ENCODE assay signal across 14 cellular contexts in genomic region chr3:50584391-50584790, GRCh38. TPM values are rescaled to one million over a fixed set of nuclear protein-coding genes. Genes with fewer than 3 reads are reported as not detected.
A peak's percentile ranks its signal among the peaks of the same experiment; 100 is the strongest.
DNase-seq lines count a peak whose midpoint lies in the region; ATAC-seq and TF ChIP-seq lines count a peak whose summit lies in the region.
"Had no signal": no experiment of that assay in that cellular context is flagged by ENCODE, and none has a peak within 500 bp of the region (broad histone marks: within the 10 kb centered on the region; RNA-seq: fewer than 3 reads in every experiment).

No MANE protein-coding gene starts in this region.

- peaks cover 47% of the 10 kb centered on the region for H3K4me1 ChIP-seq in CD4-positive, CD25-positive, alpha-beta regulatory T cell (ENCODE audit: control insufficient read depth, insufficient read depth, low read length, poor library complexity, severe bottlenecking)
- no peaks in the 10 kb centered on the region for H3K4me1 ChIP-seq in IMR-90 (ENCODE audit: control insufficient read depth, insufficient read depth, low read length)
- H3K4me1 ChIP-seq in naive thymus-derived CD4-positive, alpha-beta T cell (ENCODE audit: control insufficient read depth in 2 of 2, insufficient read depth in 2 of 2, low read length in 2 of 2): peaks cover 33 to 44% of the 10 kb centered on the region in 2 donors

- H3K36me3 Mint-ChIP-seq in CD4-positive, CD25-positive, alpha-beta regulatory T cell: peaks cover 17% of the 10 kb centered on the region
- H3K36me3 Mint-ChIP-seq in naive thymus-derived CD4-positive, alpha-beta T cell: peaks cover 3 to 35% (median 7%) of the 10 kb centered on the region in 5 donors

- peak overlapping the region in 1 of 4 donors; percentile 43 for H3K4me3 Mint-ChIP-seq in CD4-positive, CD25-positive, alpha-beta regulatory T cell
- no peak overlapping the region for H3K4me3 Mint-ChIP-seq in naive thymus-derived CD4-positive, alpha-beta T cell

- H3K4ac ChIP-seq in IMR-90 (ENCODE audit: low read depth, low read length): no peak overlapping the region

- no peak overlapping the region for H2AK9ac ChIP-seq in IMR-90 (replicated peaks; ENCODE audit: low read depth, low read length, poor library complexity)

- no peak overlapping the region for H3K9ac ChIP-seq in IMR-90 (ENCODE audit: low read depth, low read length)
- H3K9ac ChIP-seq: parathyroid adenoma had no signal

- peak overlapping the region in 2 of 3 donors; percentile 15 to 28 for H3K27ac Mint-ChIP-seq in CD4-positive, CD25-positive, alpha-beta regulatory T cell
- H3K27ac Mint-ChIP-seq in naive thymus-derived CD4-positive, alpha-beta T cell: peak overlapping the region in 8 of 9 donors; percentile 11 to 71 (median 36)

- no peak for TF ChIP-seq RAD21 in IMR-90 (IDR thresholded peaks at IDR 0.05; ENCODE audit: low read length)

- no peaks in the 10 kb centered on the region for H3K36me3 ChIP-seq in CD4-positive, CD25-positive, alpha-beta regulatory T cell (ENCODE audit: control insufficient read depth, insufficient read depth, low read length)
- peaks cover 26% of the 10 kb centered on the region; the same call in 1 of the 2 replicates for H3K36me3 ChIP-seq in IMR-90 (ENCODE audit: control insufficient read depth, insufficient read depth, low read length)
- peaks cover 0 to 46% (median 0%) of the 10 kb centered on the region in 3 experiments for H3K36me3 ChIP-seq in naive thymus-derived CD4-positive, alpha-beta T cell (ENCODE audit: control insufficient read depth in 2 of 3, insufficient read depth in 3 of 3, low read length in 3 of 3)
- H3K36me3 ChIP-seq: MG63 had no signal

- H3K9me3 ChIP-seq in CD4-positive, CD25-positive, alpha-beta regulatory T cell (ENCODE audit: control insufficient read depth in 2 of 2, low read length in 2 of 2): no peaks in the 10 kb centered on the region
- H3K9me3 ChIP-seq in IMR-90 (ENCODE audit: control insufficient read depth, insufficient read depth, low read length): no peaks in the 10 kb centered on the region
- no peaks in the 10 kb centered on the region for H3K9me3 ChIP-seq in naive thymus-derived CD4-positive, alpha-beta T cell (ENCODE audit: control insufficient read depth in 2 of 3, low read length in 3 of 3)
- H3K9me3 ChIP-seq: MG63 had no signal

- no peak overlapping the region for H3K4me3 ChIP-seq in CD4-positive, CD25-positive, alpha-beta regulatory T cell (ENCODE audit: low read depth, low read length)
- H3K4me3 ChIP-seq in IMR-90 (ENCODE audit: insufficient read depth, low read depth, low read length): no peak overlapping the region
- no peak overlapping the region for H3K4me3 ChIP-seq in choroid plexus epithelial cell (ENCODE audit: low read depth, low read length)
- no peak overlapping the region for H3K4me3 ChIP-seq in naive thymus-derived CD4-positive, alpha-beta T cell (ENCODE audit: low read length)
- H3K4me3 ChIP-seq: MG63 had no signal

- no peak overlapping the region for H4K91ac ChIP-seq in IMR-90 (ENCODE audit: insufficient read depth, low read depth, low read length)

- no peak for TF ChIP-seq POLR2A in IMR-90 (IDR thresholded peaks at IDR 0.05; ENCODE audit: low read depth, low read length)

- POLR2A ChIA-PET in IMR-90 (lab: Charles Lee; ENCODE audit: unreplicated experiment): no interaction called here
- POLR2A ChIA-PET in naive thymus-derived CD4-positive, alpha-beta T cell (lab: Charles Lee): interaction anchor here (6.7 to 21.2 kb wide), 2 partner anchors 15 to 24 kb away, joined by 47 to 730 read pairs; partner anchors contain the start of genes C3orf18, CISH, HEMK1 and MAPKAPK3

- H3K79me1 ChIP-seq in IMR-90 (ENCODE audit: low read depth in 1 of 2, low read length in 2 of 2): no peaks in the 10 kb centered on the region

- no peaks in the 10 kb centered on the region for H4K20me1 ChIP-seq in IMR-90 (ENCODE audit: insufficient read depth, low read length)

- no peak overlapping the region for H4K8ac ChIP-seq in IMR-90 (ENCODE audit: low read depth in 2 of 2, low read length in 2 of 2)

- no peaks in the 10 kb centered on the region for H3K9me1 ChIP-seq in IMR-90 (ENCODE audit: insufficient read depth, low read length)

- no peak for DNase-seq in CD4-positive, CD25-positive, alpha-beta regulatory T cell
- no peak for DNase-seq in IMR-90
- peak; percentile 69 for DNase-seq in choroid plexus epithelial cell (ENCODE audit: low read depth)
- DNase-seq in naive thymus-derived CD4-positive, alpha-beta T cell: no peak
- DNase-seq in activated CD4-positive, CD25-positive, alpha-beta regulatory T cell treated with anti-CD3 and anti-CD28 coated beads, Interleukin-2, amount 50 U/mL, for 72 hours: no peak
- DNase-seq: cortex of kidney; MG63; OCI-M1; stimulated activated CD4-positive, alpha-beta T cell treated with anti-CD3 and anti-CD28 coated beads, Interleukin-2, amount 100 ng/mL, for 24 hours; stimulated activated naive CD4-positive, alpha-beta T cell treated with Interleukin-2 at 50 U/mL for 16 hours had no signal

- in situ Hi-C loops in IMR-90 (cut with MboI; ENCODE audit: low sequenced_read_pairs): no loop called here

- no TSS peak for BruUV-seq in IMR-90 (replicated peaks; lab: Mats Ljungman, UMichigan)

- no peaks in the 10 kb centered on the region for H3K27me3 ChIP-seq in CD4-positive, CD25-positive, alpha-beta regulatory T cell (ENCODE audit: control insufficient read depth, insufficient read depth, low read length)
- no peaks in the 10 kb centered on the region for H3K27me3 ChIP-seq in IMR-90 (ENCODE audit: control insufficient read depth, insufficient read depth, low read length)
- H3K27me3 ChIP-seq in naive thymus-derived CD4-positive, alpha-beta T cell (ENCODE audit: control insufficient read depth in 2 of 2, insufficient read depth in 2 of 2, low read length in 2 of 2): no peaks in the 10 kb centered on the region
- H3K27me3 ChIP-seq: MG63 had no signal

- no peak overlapping the region for H2BK120ac ChIP-seq in IMR-90 (ENCODE audit: low read depth, low read length)

- no peak overlapping the region for H3K4me2 ChIP-seq in IMR-90 (ENCODE audit: low read depth, low read length)

- peaks cover 7 to 56% (median 26%) of the 10 kb centered on the region in 4 donors for H3K4me1 Mint-ChIP-seq in CD4-positive, CD25-positive, alpha-beta regulatory T cell
- H3K4me1 Mint-ChIP-seq in naive thymus-derived CD4-positive, alpha-beta T cell: peaks cover 29 to 80% (median 51%) of the 10 kb centered on the region in 7 donors

- intact Hi-C loops in IMR-90 (cut with micrococcal nuclease): no loop called here
- intact Hi-C loops in naive thymus-derived CD4-positive, alpha-beta T cell (cut with micrococcal nuclease): no loop called here

- WGBS in IMR-90 (ENCODE audit: extremely low coverage in 2 of 2, insufficient read length in 1 of 2), 2 experiments: 100% methylated on average over 1 of the region's 2 CpGs; no CpG with 5 or more reads in 1 of the 2 experiments

- no peaks in the 10 kb centered on the region for H3K9me3 Mint-ChIP-seq in CD4-positive, CD25-positive, alpha-beta regulatory T cell
- H3K9me3 Mint-ChIP-seq in naive thymus-derived CD4-positive, alpha-beta T cell: no peaks in the 10 kb centered on the region

- no peak for ATAC-seq in CD4-positive, CD25-positive, alpha-beta regulatory T cell (ENCODE audit: low read depth in 2 of 2)
- ATAC-seq in IMR-90 (ENCODE audit: low read depth): no peak
- ATAC-seq in naive thymus-derived CD4-positive, alpha-beta T cell: no peak
- no peak for ATAC-seq in GM21526 (IDR thresholded peaks at IDR 0.05; ENCODE audit: low FRiP score, unreplicated experiment)
- no peak for ATAC-seq in activated CD4-positive, CD25-positive, alpha-beta regulatory T cell treated with anti-CD3 and anti-CD28 coated beads, Interleukin-2, amount 50 U/mL, for 24 hours
- no peak for ATAC-seq in HG03378 (IDR thresholded peaks at IDR 0.05; ENCODE audit: unreplicated experiment)

- H2AFZ ChIP-seq in IMR-90 (replicated peaks; ENCODE audit: low read length, poor library complexity): no peak overlapping the region
- H2AFZ ChIP-seq: parathyroid adenoma had no signal

- H2BK5ac ChIP-seq in IMR-90 (ENCODE audit: low read depth, low read length, poor library complexity, severe bottlenecking): no peak overlapping the region

- dilution Hi-C loops in IMR-90 (cut with HindIII; ENCODE audit: low sequenced_read_pairs, unreplicated experiment): no loop called here

- H3K18ac ChIP-seq in IMR-90 (ENCODE audit: low read depth, low read length): no peak overlapping the region

- no peak overlapping the region for H3K27ac ChIP-seq in CD4-positive, CD25-positive, alpha-beta regulatory T cell (ENCODE audit: insufficient read depth, low read length, poor library complexity, severe bottlenecking)
- H3K27ac ChIP-seq in IMR-90 (ENCODE audit: insufficient read depth, low read length): no peak overlapping the region
- no peak overlapping the region for H3K27ac ChIP-seq in naive thymus-derived CD4-positive, alpha-beta T cell (ENCODE audit: low read depth, low read length)
- H3K27ac ChIP-seq: parathyroid adenoma had no signal

- no peak overlapping the region for H2BK15ac ChIP-seq in IMR-90 (ENCODE audit: low read depth, low read length)

- H3K14ac ChIP-seq in IMR-90 (replicated peaks; ENCODE audit: low read depth, low read length): no peak overlapping the region

- CTCF ChIA-PET in IMR-90 (lab: Yijun Ruan, JAX): no interaction called here
- CTCF ChIA-PET in naive thymus-derived CD4-positive, alpha-beta T cell (lab: Charles Lee): interaction anchor here (20.2 kb wide), 1 partner anchor 26 kb away, joined by 578 read pairs; the partner anchor contains the start of genes CISH and MAPKAPK3

- no peak overlapping the region for H3K23ac ChIP-seq in IMR-90 (ENCODE audit: low read depth, low read length)

- H2AK5ac ChIP-seq in IMR-90 (ENCODE audit: low read depth, low read length): no peak overlapping the region

- H2BK20ac ChIP-seq in IMR-90 (ENCODE audit: low read depth, low read length): no peak overlapping the region

- H3K56ac ChIP-seq in IMR-90 (ENCODE audit: extremely low read depth, insufficient read depth, low read length): no peak overlapping the region

- TF ChIP-seq CTCF in IMR-90 (conservative IDR thresholded peaks at IDR 0.05; ENCODE audit: low read depth, low read length) (no peak), choroid plexus epithelial cell (conservative IDR thresholded peaks at IDR 0.05; ENCODE audit: low read depth, low read length) (no peak)

- no peaks in the 10 kb centered on the region for H3K27me3 Mint-ChIP-seq in CD4-positive, CD25-positive, alpha-beta regulatory T cell
- no peaks in the 10 kb centered on the region for H3K27me3 Mint-ChIP-seq in naive thymus-derived CD4-positive, alpha-beta T cell

- H4K5ac ChIP-seq in IMR-90 (ENCODE audit: low read depth, low read length): no peak overlapping the region

RNA-seq across cellular contexts. Expression of gene HEMK1, which starts 15.1 kb away (rescaled TPM):
- total RNA-seq in CD4-positive, CD25-positive, alpha-beta regulatory T cell: 21.1 TPM
- 10 to 100 TPM; 18.5 to 24.9 (median 23.1) TPM for polyA plus RNA-seq in CD4-positive, CD25-positive, alpha-beta regulatory T cell
- total RNA-seq in IMR-90 (2012; rRNA removed): 12.5 and 17.2 TPM in 2 replicates
- polyA plus RNA-seq in IMR-90 (2012; rRNA removed): 20.6 and 20.8 TPM in 2 replicates
- polyA plus RNA-seq in IMR-90 (2012; cell fraction: cytosol; rRNA removed): 15.0 and 16.7 TPM in 2 replicates
- polyA plus RNA-seq in IMR-90 (2012; cell fraction: nucleus; rRNA removed; ENCODE audit: low replicate concordance): 99.7 and 105 TPM in 2 replicates
- total RNA-seq in naive thymus-derived CD4-positive, alpha-beta T cell: 10 to 100 TPM; 32.1 to 71.1 (median 66.1) TPM
- 10 to 100 TPM; 35.2 to 35.3 TPM for polyA plus RNA-seq in naive thymus-derived CD4-positive, alpha-beta T cell

RNA-seq across cellular contexts. Expression of gene C3orf18, which starts 16.8 kb away (rescaled TPM):
- 8.7 TPM for total RNA-seq in CD4-positive, CD25-positive, alpha-beta regulatory T cell
- 10 to 100 TPM in 2 of 4 donors, 1 to 10 TPM in 2; 7.4 to 11.9 (median 10.6) TPM for polyA plus RNA-seq in CD4-positive, CD25-positive, alpha-beta regulatory T cell
- total RNA-seq in IMR-90 (2012; rRNA removed): 6.8 and 6.9 TPM in 2 replicates
- 10.6 and 10.9 TPM in 2 replicates for polyA plus RNA-seq in IMR-90 (2012; rRNA removed)
- 9.5 and 9.9 TPM in 2 replicates for polyA plus RNA-seq in IMR-90 (2012; cell fraction: cytosol; rRNA removed)
- polyA plus RNA-seq in IMR-90 (2012; cell fraction: nucleus; rRNA removed; ENCODE audit: low replicate concordance): 29.0 and 30.6 TPM in 2 replicates
- 10 to 100 TPM; 11.1 to 67.5 (median 16.4) TPM for total RNA-seq in naive thymus-derived CD4-positive, alpha-beta T cell
- polyA plus RNA-seq in naive thymus-derived CD4-positive, alpha-beta T cell: 10 to 100 TPM; 12.8 to 17.4 TPM

RNA-seq across cellular contexts. Expression of gene CISH, which starts 27.2 kb away (rescaled TPM):
- 23.4 TPM for total RNA-seq in CD4-positive, CD25-positive, alpha-beta regulatory T cell
- 10 to 100 TPM; 40.5 to 66.7 (median 58.5) TPM for polyA plus RNA-seq in CD4-positive, CD25-positive, alpha-beta regulatory T cell
- total RNA-seq in IMR-90 (2012; rRNA removed): 0.83 and 0.90 TPM in 2 replicates
- polyA plus RNA-seq in IMR-90 (2012; rRNA removed): 4.0 and 4.6 TPM in 2 replicates
- 2.3 and 5.7 TPM in 2 replicates for polyA plus RNA-seq in IMR-90 (2012; cell fraction: cytosol; rRNA removed)
- polyA plus RNA-seq in IMR-90 (2012; cell fraction: nucleus; rRNA removed; ENCODE audit: low replicate concordance): 3.0 and 6.5 TPM in 2 replicates
- total RNA-seq in naive thymus-derived CD4-positive, alpha-beta T cell: 100 to 1,000 TPM in 1 of 5 experiments, 10 to 100 TPM in 4; 10.9 to 486 (median 28.5) TPM
- 100 to 1,000 TPM; 134 to 150 TPM for polyA plus RNA-seq in naive thymus-derived CD4-positive, alpha-beta T cell

RNA-seq across cellular contexts. Expression of gene MAPKAPK3, which starts 32.6 kb away (rescaled TPM):
- total RNA-seq in CD4-positive, CD25-positive, alpha-beta regulatory T cell: 42.9 TPM
- 10 to 100 TPM; 47.0 to 52.9 (median 49.5) TPM for polyA plus RNA-seq in CD4-positive, CD25-positive, alpha-beta regulatory T cell
- 48.3 and 57.2 TPM in 2 replicates for total RNA-seq in IMR-90 (2012; rRNA removed)
- polyA plus RNA-seq in IMR-90 (2012; rRNA removed): 38.3 and 43.8 TPM in 2 replicates
- 29.7 and 33.1 TPM in 2 replicates for polyA plus RNA-seq in IMR-90 (2012; cell fraction: cytosol; rRNA removed)
- polyA plus RNA-seq in IMR-90 (2012; cell fraction: nucleus; rRNA removed; ENCODE audit: low replicate concordance): 23.5 and 28.3 TPM in 2 replicates
- 100 to 1,000 TPM in 1 of 5 experiments, 10 to 100 TPM in 4; 26.7 to 196 (median 37.7) TPM for total RNA-seq in naive thymus-derived CD4-positive, alpha-beta T cell
- 10 to 100 TPM; 53.4 to 54.1 TPM for polyA plus RNA-seq in naive thymus-derived CD4-positive, alpha-beta T cell
